Comparison of ENCODE assay signal across 14 cellular contexts in the genomic region with DNA sequence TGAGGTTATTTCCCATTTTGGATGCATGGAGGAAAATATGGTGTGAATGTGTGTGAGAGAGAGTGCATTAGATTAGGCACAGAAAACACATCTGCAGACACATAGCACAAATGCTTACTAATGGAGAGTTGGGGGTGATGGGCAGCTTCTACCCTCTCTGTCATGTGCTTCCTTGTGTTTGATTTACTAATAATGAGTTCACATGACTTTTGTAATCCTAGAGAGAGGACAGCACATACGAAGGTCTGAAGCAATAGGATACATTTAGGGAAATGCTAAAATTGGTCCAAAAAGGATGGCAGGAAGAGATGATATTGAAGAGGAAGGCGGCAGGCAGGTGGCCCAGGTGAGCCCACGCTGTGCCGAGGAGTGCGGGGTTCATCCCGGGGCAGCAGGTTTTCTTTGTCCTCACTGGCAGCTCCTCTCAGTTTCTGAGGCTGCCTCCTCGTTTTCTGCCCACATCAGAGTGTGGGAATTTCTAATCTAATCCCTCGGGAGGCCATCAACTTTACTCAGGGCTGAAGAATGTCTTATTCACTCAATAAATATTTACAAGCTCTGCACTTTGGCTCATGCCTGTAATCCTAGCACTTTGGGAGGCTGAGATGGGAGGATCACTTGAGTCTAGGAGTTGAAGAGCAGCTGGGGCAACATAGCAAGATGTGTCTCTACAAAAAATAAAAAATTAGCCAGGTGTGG. TPM values are rescaled to one million over a fixed set of nuclear protein-coding genes. Genes with fewer than 3 reads are reported as not detected.
DNase-seq lines count a peak whose midpoint lies in the region; ATAC-seq, FAIRE-seq and TF ChIP-seq lines count a peak whose summit lies in the region.
"Had no signal": no experiment of that assay in that cellular context is flagged by ENCODE, and none has a peak within 500 bp of the region (broad histone marks: within the 10 kb centered on the region; RNA-seq: fewer than 3 reads in every experiment).

No MANE protein-coding gene starts in this region.

- H3K27ac Mint-ChIP-seq in MCF 10A (ENCODE audit: low read depth, unreplicated experiment), result no peak overlapping the region
- no peak overlapping the region for H3K27ac Mint-ChIP-seq in endodermal cell

- H3K36me3 Mint-ChIP-seq in MCF 10A (ENCODE audit: insufficient read depth, unreplicated experiment) (no peaks in the 10 kb centered on the region), endodermal cell (ENCODE audit: low read depth) (no peaks in the 10 kb centered on the region)

- FAIRE-seq in urothelium cell line (lab: Jason Lieb, UNC), result no peak
- FAIRE-seq: A204.1, endothelial cell of umbilical vein had no signal

- H3K36me3 ChIP-seq in breast epithelium (no peaks in the 10 kb centered on the region), SJSA1 (no peaks in the 10 kb centered on the region), endodermal cell (ENCODE audit: control insufficient read depth, insufficient read depth, low read length) (no peaks in the 10 kb centered on the region), H7 (replicated peaks; ENCODE audit: control insufficient read depth, insufficient read depth, low read length) (no peaks in the 10 kb centered on the region)
- H3K36me3 ChIP-seq: adrenal gland, HAP-1 had no signal

- H3K9me3 ChIP-seq in breast epithelium (no peaks in the 10 kb centered on the region), SJSA1 (replicated peaks) (no peaks in the 10 kb centered on the region), endodermal cell (ENCODE audit: control insufficient read depth, low read length) (no peaks in the 10 kb centered on the region)
- H3K9me3 ChIP-seq: adrenal gland, HAP-1 had no signal

- no peak for ATAC-seq in HG03439 (IDR thresholded peaks at IDR 0.05; ENCODE audit: unreplicated experiment)

- POLR2A ChIA-PET in MCF 10A (lab: Yijun Ruan, JAX), result no interaction called here

- no TSS peak for BruUV-seq in MCF 10A (replicated peaks; lab: Mats Ljungman, UMichigan)

- TF ChIP-seq CTCF in MCF 10A (IDR thresholded peaks at IDR 0.05; ENCODE audit: unreplicated experiment) (no peak), breast epithelium (IDR thresholded peaks at IDR 0.05) (no peak), fibroblast of the aortic adventitia (IDR thresholded peaks at IDR 0.05; ENCODE audit: insufficient read depth, low read length) (no peak), endodermal cell (conservative IDR thresholded peaks at IDR 0.05) (no peak)

- H3K4me3 Mint-ChIP-seq in MCF 10A (ENCODE audit: unreplicated experiment) (no peak overlapping the region), endodermal cell (no peak overlapping the region)

- TF ChIP-seq POLR2A in breast epithelium (IDR thresholded peaks at IDR 0.05), result no peak

- CTCF ChIA-PET in MCF 10A (lab: Yijun Ruan, JAX), result interaction anchor here (1.1 kb wide), 3 partner anchors 9 to 586 kb away, joined by 3 to 5 read pairs (median 4); no protein-coding TSS in a partner anchor

- DNase-seq in MCF 10A (ENCODE audit: unreplicated experiment) (peak; percentile 52), breast epithelium (ENCODE audit: low spot score in 2 of 2) (no peak), SJSA1 (ENCODE audit: low read depth in 1 of 2, low spot score in 2 of 2) (peak; percentile 66 to 81), fibroblast of the aortic adventitia (ENCODE audit: low read depth) (peak; percentile 65), urothelium cell line (ENCODE audit: low spot score) (peak; percentile 76), endodermal cell (no peak), H7 (no peak)
- DNase-seq: adrenal gland; NCI-H748 treated with DMSO at 0.1 percent for 48 hours; stimulated activated CD4-positive, alpha-beta T cell treated with anti-CD3 and anti-CD28 coated beads, Interleukin-15, amount 100 ng/mL, for 24 hours had no signal

- 86 to 92% methylated on average over 5 to 8 of the region's 8 CpGs for WGBS in endodermal cell (ENCODE audit: insufficient coverage in 1 of 2, insufficient read length in 1 of 2), 2 experiments

- H3K27me3 Mint-ChIP-seq in MCF 10A (ENCODE audit: insufficient read depth, unreplicated experiment) (no peaks in the 10 kb centered on the region), endodermal cell (ENCODE audit: insufficient read depth) (peaks cover 33% of the 10 kb centered on the region)

- H3K27ac ChIP-seq in breast epithelium, result no peak overlapping the region
- H3K27ac ChIP-seq in SJSA1, result peak overlapping the region; percentile 83
- H3K27ac ChIP-seq in endodermal cell (ENCODE audit: low read depth, low read length), result no peak overlapping the region
- H3K27ac ChIP-seq: adrenal gland had no signal

- H3K4me1 Mint-ChIP-seq in MCF 10A (ENCODE audit: insufficient read depth, unreplicated experiment) (peaks cover 8% of the 10 kb centered on the region), endodermal cell (peaks cover 3% of the 10 kb centered on the region)

- intact Hi-C loops in MCF 10A (cut with micrococcal nuclease) (no loop called here), breast epithelium (cut with DNase I; ENCODE audit: low total_unique reads) (no loop called here)

- H3K9me3 Mint-ChIP-seq in MCF 10A (ENCODE audit: unreplicated experiment), result peaks cover 8% of the 10 kb centered on the region
- H3K9me3 Mint-ChIP-seq in endodermal cell, result no peaks in the 10 kb centered on the region

- no peak overlapping the region for H3K4me3 ChIP-seq in breast epithelium
- no peak overlapping the region for H3K4me3 ChIP-seq in SJSA1
- no peak overlapping the region for H3K4me3 ChIP-seq in fibroblast of the aortic adventitia (ENCODE audit: low read depth, low read length)
- no peak overlapping the region for H3K4me3 ChIP-seq in endodermal cell (ENCODE audit: low read length)
- H3K4me3 ChIP-seq in H7 (ENCODE audit: insufficient read depth, low read depth, low read length), result no peak overlapping the region
- H3K4me3 ChIP-seq: adrenal gland, HAP-1 had no signal

- no peaks in the 10 kb centered on the region for H3K27me3 ChIP-seq in breast epithelium
- no peaks in the 10 kb centered on the region for H3K27me3 ChIP-seq in SJSA1 (replicated peaks)
- peaks cover 12% of the 10 kb centered on the region for H3K27me3 ChIP-seq in endodermal cell (ENCODE audit: control insufficient read depth, insufficient read depth, low read length, poor library complexity, severe bottlenecking)
- peaks cover 6% of the 10 kb centered on the region; the same call in 1 of the 2 replicates for H3K27me3 ChIP-seq in H7 (ENCODE audit: control insufficient read depth, insufficient read depth, low read length)
- H3K27me3 ChIP-seq: adrenal gland had no signal

- H3K4me1 ChIP-seq in breast epithelium (no peaks in the 10 kb centered on the region), SJSA1 (replicated peaks) (peaks cover 18% of the 10 kb centered on the region), endodermal cell (ENCODE audit: control insufficient read depth, insufficient read depth, low read length) (no peaks in the 10 kb centered on the region)
- H3K4me1 ChIP-seq: adrenal gland, HAP-1 had no signal

- H3K9ac ChIP-seq in endodermal cell (ENCODE audit: extremely low read depth, low read length, poor library complexity, severe bottlenecking), result no peak overlapping the region

RNA-seq across cellular contexts. Expression of a gene that starts 15.9 kb away (rescaled TPM):
- total RNA-seq in MCF 10A (2022), result 13.2 and 14.2 TPM in 2 replicates
- 10 to 100 TPM in 1 of 3 donors, 1 to 10 TPM in 2; 8.5 to 11.9 (median 8.8) TPM for total RNA-seq in breast epithelium
- total RNA-seq in SJSA1 (2014; rRNA removed; shearing (Covaris generic)), result 2.9 and 3.1 TPM in 2 replicates
- 6.5 and 19.0 TPM in 2 replicates for total RNA-seq in fibroblast of the aortic adventitia (ENCODE audit: low replicate concordance)
- total RNA-seq in endodermal cell, result 10 to 100 TPM; 26.4 to 39.0 TPM
- 15.9 TPM for polyA plus RNA-seq in endodermal cell (2013, experiment 1 of 2)
- 15.6 TPM for polyA plus RNA-seq in endodermal cell (2013, experiment 2 of 2)
- 2.6 and 2.7 TPM in 2 replicates for total RNA-seq in H7 (2014; rRNA removed; shearing (Covaris generic))

Comparison
In these comparisons a context has a peak if more than half of its experiments do, and no peak if none do; other contexts are left out.
1. DNase-seq: peak in MCF 10A (single experiment), SJSA1 (2 of 2), fibroblast of the aortic adventitia (single experiment) and urothelium cell line (single experiment); none in breast epithelium (0 of 2), endodermal cell (single experiment) and H7 (single experiment).